Comparison of ENCODE assay signal across 18 cellular contexts in genomic region chr13:106152047-106152446, GRCh38.
DNase-seq lines count a peak whose midpoint lies in the region; FAIRE-seq and TF ChIP-seq lines count a peak whose summit lies in the region.
"Had no signal": no experiment of that assay in that cellular context is flagged by ENCODE, and none has a peak within 500 bp of the region (broad histone marks: within the 10 kb centered on the region; RNA-seq: fewer than 3 reads in every experiment).

No MANE protein-coding gene starts in this region.

- H3K36me3 ChIP-seq in hepatocyte (replicated peaks; ENCODE audit: insufficient read depth, low read depth) (no peaks in the 10 kb centered on the region), small intestine (ENCODE audit: control insufficient read depth in 2 of 2, insufficient read depth in 2 of 2, low read length in 2 of 2) (no peaks in the 10 kb centered on the region)
- H3K36me3 ChIP-seq: cardiac muscle cell had no signal

- H3K27ac Mint-ChIP-seq in HFFc6, result peak overlapping the region; percentile 96
- H3K27ac Mint-ChIP-seq: activated naive CD8-positive, alpha-beta T cell treated with anti-CD3 and anti-CD28 coated beads, Interleukin-2, amount 50 U/mL, for 24 hours had no signal

- no peaks in the 10 kb centered on the region for H3K79me2 ChIP-seq in hepatocyte

- no peak for DNase-seq in HFFc6
- DNase-seq in SW480 (ENCODE audit: low spot score), result peak; percentile 77
- no peak for DNase-seq in hepatocyte (ENCODE audit: low spot score)
- DNase-seq in small intestine, result peak; percentile 66
- no peak for DNase-seq in GM19239 (ENCODE audit: insufficient read length, low spot score)
- no peak for DNase-seq in superior temporal gyrus (ENCODE audit: extremely low spot score)
- no peak for DNase-seq in frontal cortex (ENCODE audit: low spot score in 2 of 2)
- DNase-seq: activated naive CD8-positive, alpha-beta T cell treated with anti-CD3 and anti-CD28 coated beads, Interleukin-2, amount 50 U/mL, for 24 hours; effector memory CD4-positive, alpha-beta T cell; NCI-H1092; NCI-H2081 treated with DMSO at 0.1 percent for 48 hours; NCI-H524 treated with DMSO at 0.1 percent for 48 hours; nephron progenitor cell; stimulated activated naive CD4-positive, alpha-beta T cell treated with Interleukin-2 at 50 U/mL for 16 hours had no signal

- H3K4me2 ChIP-seq in hepatocyte, result peak overlapping the region; percentile 43

- no peaks in the 10 kb centered on the region for H4K20me1 ChIP-seq in hepatocyte (ENCODE audit: insufficient read depth, poor library complexity, severe bottlenecking)

- H3K4me1 ChIP-seq in hepatocyte (ENCODE audit: insufficient read depth) (peaks cover 13% of the 10 kb centered on the region), small intestine (ENCODE audit: control insufficient read depth in 2 of 2, insufficient read depth in 1 of 2, low read depth in 1 of 2, low read length in 1 of 2) (no peaks in the 10 kb centered on the region)

- no peak overlapping the region for H2AFZ ChIP-seq in hepatocyte

- H3K36me3 Mint-ChIP-seq in HFFc6 (ENCODE audit: low read depth), result peaks cover 18% of the 10 kb centered on the region

- no peaks in the 10 kb centered on the region; the same call in 1 of the 2 replicates for H3K27me3 Mint-ChIP-seq in HFFc6 (ENCODE audit: insufficient read depth)
- H3K27me3 Mint-ChIP-seq: activated naive CD8-positive, alpha-beta T cell treated with anti-CD3 and anti-CD28 coated beads, Interleukin-2, amount 50 U/mL, for 24 hours had no signal

- H3K4me3 ChIP-seq in hepatocyte, result no peak overlapping the region
- H3K4me3 ChIP-seq in small intestine (ENCODE audit: low read depth in 1 of 2, low read length in 2 of 2), result no peak overlapping the region
- H3K4me3 ChIP-seq: cardiac muscle cell, SK-N-MC had no signal

- 0 out of 2 replicates have a peak overlapping the region, but pooled peaks have one; percentile 77 for H3K4me3 Mint-ChIP-seq in HFFc6
- H3K4me3 Mint-ChIP-seq: activated naive CD8-positive, alpha-beta T cell treated with anti-CD3 and anti-CD28 coated beads, Interleukin-2, amount 50 U/mL, for 24 hours; nephron progenitor cell had no signal

- WGBS in hepatocyte (ENCODE audit: low lambda C conversion rate, missing lambda C conversion rate), result 84% methylated on average over 3 of the region's 3 CpGs
- 53 to 67% (median 61%) methylated on average over 3 of the region's 3 CpGs for WGBS in small intestine, 3 donors

- peaks cover 77% of the 10 kb centered on the region for H3K4me1 Mint-ChIP-seq in HFFc6 (ENCODE audit: low read depth)
- H3K4me1 Mint-ChIP-seq: activated naive CD8-positive, alpha-beta T cell treated with anti-CD3 and anti-CD28 coated beads, Interleukin-2, amount 50 U/mL, for 24 hours had no signal

- H3K9me3 ChIP-seq in hepatocyte (ENCODE audit: low read depth) (no peaks in the 10 kb centered on the region), small intestine (ENCODE audit: control insufficient read depth, low read depth) (no peaks in the 10 kb centered on the region)

- H3K9me2 ChIP-seq in hepatocyte (replicated peaks; ENCODE audit: insufficient read depth), result no peaks in the 10 kb centered on the region

- no peak for TF ChIP-seq CTCF in HFFc6 (IDR thresholded peaks at IDR 0.05)
- TF ChIP-seq CTCF in hepatocyte (IDR thresholded peaks at IDR 0.05; ENCODE audit: poor library complexity), result no peak

- H3K27ac ChIP-seq in hepatocyte, result peak overlapping the region; percentile 86
- no peak overlapping the region for H3K27ac ChIP-seq in small intestine (ENCODE audit: low read depth in 1 of 2, low read length in 1 of 2)
- H3K27ac ChIP-seq: cardiac muscle cell, SK-N-MC had no signal

- no peaks in the 10 kb centered on the region for H3K9me3 Mint-ChIP-seq in HFFc6
- H3K9me3 Mint-ChIP-seq: activated naive CD8-positive, alpha-beta T cell treated with anti-CD3 and anti-CD28 coated beads, Interleukin-2, amount 50 U/mL, for 24 hours; nephron progenitor cell had no signal

- FAIRE-seq in small intestine (lab: Jason Lieb, UNC) (no peak), GM19239 (lab: Jason Lieb, UNC) (no peak), frontal cortex (lab: Jason Lieb, UNC) (no peak)
- FAIRE-seq: GM12891, islet of Langerhans had no signal

- H3K27me3 ChIP-seq in hepatocyte (no peaks in the 10 kb centered on the region), small intestine (ENCODE audit: control insufficient read depth in 2 of 2, insufficient read depth in 2 of 2, low read length in 2 of 2) (no peaks in the 10 kb centered on the region)
- H3K27me3 ChIP-seq: cardiac muscle cell had no signal

Comparison
In these comparisons a context has a peak if more than half of its experiments do, and no peak if none do; other contexts are left out.
1. DNase-seq: peak in SW480 (single experiment) and small intestine (single experiment); none in HFFc6 (single experiment), hepatocyte (single experiment), GM19239 (single experiment), superior temporal gyrus (single experiment) and frontal cortex (0 of 2).